Comparison of ENCODE assay signal across 1 cellular context in the genomic region with DNA sequence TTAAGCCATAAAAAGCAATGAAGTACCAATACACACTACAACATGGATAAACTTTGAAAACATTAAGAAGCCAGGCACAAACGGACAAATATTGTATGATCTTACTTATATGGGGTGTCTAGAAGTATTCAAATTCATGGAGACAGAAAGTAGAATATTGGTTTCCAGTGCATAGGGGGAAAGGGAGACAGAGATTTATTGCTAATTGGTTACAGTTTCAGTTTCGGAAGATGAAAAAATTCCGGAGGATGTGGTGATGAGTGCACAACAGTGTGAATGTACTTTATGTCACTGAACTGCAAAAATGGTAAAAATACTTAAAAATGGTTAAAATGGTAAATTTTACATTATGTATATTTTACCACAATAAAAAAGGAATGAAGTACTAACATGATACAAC.
TF ChIP-seq lines count a peak whose summit lies in the region.

No MANE protein-coding gene starts in this region.

TF ChIP-seq in HepG2, 621 proteins besides CTCF, POLR2A, EP300 and RAD21 (continued from another document):
- TF ChIP-seq, protein P1, sequence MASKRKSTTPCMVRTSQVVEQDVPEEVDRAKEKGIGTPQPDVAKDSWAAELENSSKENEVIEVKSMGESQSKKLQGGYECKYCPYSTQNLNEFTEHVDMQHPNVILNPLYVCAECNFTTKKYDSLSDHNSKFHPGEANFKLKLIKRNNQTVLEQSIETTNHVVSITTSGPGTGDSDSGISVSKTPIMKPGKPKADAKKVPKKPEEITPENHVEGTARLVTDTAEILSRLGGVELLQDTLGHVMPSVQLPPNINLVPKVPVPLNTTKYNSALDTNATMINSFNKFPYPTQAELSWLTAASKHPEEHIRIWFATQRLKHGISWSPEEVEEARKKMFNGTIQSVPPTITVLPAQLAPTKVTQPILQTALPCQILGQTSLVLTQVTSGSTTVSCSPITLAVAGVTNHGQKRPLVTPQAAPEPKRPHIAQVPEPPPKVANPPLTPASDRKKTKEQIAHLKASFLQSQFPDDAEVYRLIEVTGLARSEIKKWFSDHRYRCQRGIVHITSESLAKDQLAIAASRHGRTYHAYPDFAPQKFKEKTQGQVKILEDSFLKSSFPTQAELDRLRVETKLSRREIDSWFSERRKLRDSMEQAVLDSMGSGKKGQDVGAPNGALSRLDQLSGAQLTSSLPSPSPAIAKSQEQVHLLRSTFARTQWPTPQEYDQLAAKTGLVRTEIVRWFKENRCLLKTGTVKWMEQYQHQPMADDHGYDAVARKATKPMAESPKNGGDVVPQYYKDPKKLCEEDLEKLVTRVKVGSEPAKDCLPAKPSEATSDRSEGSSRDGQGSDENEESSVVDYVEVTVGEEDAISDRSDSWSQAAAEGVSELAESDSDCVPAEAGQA (IDR thresholded peaks at IDR 0.05; ENCODE audit: low read depth): no peak
- TF ChIP-seq, protein P1 (CRISPR knock-in tag; IDR thresholded peaks at IDR 0.05; ENCODE audit: borderline replicate concordance): no peak
- no peak for TF ChIP-seq NR2F6 (IDR thresholded peaks at IDR 0.05)
- TF ChIP-seq NR2F6 (CRISPR knock-in tag; IDR thresholded peaks at IDR 0.05): no peak
